In the genomic region with DNA sequence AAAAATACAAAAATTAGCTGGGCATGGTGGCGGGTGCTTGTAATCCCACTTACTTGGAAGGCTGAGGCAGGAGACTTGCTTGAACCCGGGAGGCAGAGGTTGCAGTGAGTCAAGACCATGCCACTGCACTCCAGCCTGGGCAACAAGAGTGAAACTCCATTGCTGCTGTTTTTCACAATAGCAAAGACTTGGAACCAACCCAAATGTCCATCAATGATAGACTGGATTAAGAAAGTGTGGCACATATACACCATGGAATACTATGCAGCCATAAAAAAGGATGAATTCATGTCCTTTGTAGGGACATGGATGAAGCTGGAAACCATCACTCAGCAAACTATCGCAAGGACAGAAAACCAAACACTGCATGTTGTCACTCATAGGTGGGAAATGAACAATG, we compare ENCODE assay signal across 3 cellular contexts. TPM values are rescaled to one million over a fixed set of nuclear protein-coding genes. Genes with fewer than 3 reads are reported as not detected.
"Had no signal": no experiment of that assay in that cellular context is flagged by ENCODE, and none has a peak within 500 bp of the region (broad histone marks: within the 10 kb centered on the region; RNA-seq: fewer than 3 reads in every experiment).

No MANE protein-coding gene starts in this region.

RNA-seq across cellular contexts. Expression of a gene that starts 50.3 kb away (rescaled TPM):
- total RNA-seq: GM23248, H4, HFFc6 had no signal
- polyA plus RNA-seq: GM23248 had no signal
